ENCODE assay signal across 1 cellular context in the genomic region with DNA sequence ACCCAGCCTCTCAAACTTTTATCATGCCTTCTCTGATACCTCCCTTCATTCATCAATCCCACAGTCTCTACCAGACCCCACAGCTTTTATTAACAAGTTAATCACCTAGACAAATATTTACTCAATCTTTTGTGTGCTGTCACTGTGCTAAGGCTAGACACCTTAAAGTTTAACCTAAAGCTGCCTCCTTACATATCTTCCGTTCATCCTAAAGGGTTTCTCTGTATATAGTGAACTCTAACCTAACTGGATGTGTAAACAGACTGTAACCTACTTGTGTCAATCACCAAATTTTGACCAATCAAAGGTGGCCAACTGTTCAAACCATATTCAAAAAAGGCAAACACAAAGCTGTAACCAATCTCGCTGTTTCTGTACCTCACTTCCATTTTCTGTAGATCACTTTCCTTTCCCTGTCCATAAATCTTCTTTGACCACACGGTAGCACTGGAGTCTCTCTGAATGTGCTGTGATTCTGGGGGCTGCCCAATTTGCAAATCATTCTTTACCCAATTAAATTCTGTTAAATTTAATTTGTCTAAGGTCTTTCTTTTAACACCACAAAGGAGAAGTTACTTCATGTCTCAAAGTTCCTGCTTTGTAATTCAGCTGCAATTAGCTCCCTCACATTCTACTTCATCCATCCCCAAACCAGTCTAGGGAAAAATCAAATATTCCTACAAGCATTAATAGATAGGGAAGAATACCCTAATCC.
TF ChIP-seq lines count a peak whose summit lies in the region.

No MANE protein-coding gene starts in this region.

TF ChIP-seq in HepG2, 621 proteins besides CTCF, POLR2A, EP300 and RAD21 (continued from another document):
- TF ChIP-seq MNT (IDR thresholded peaks at IDR 0.05): no peak
- TF ChIP-seq ARID5B (CRISPR knock-in tag; IDR thresholded peaks at IDR 0.05): peak; percentile 52
- no peak for TF ChIP-seq ZIK1 (CRISPR knock-in tag; IDR thresholded peaks at IDR 0.05; ENCODE audit: borderline replicate concordance, low read depth)
- TF ChIP-seq, protein P1, sequence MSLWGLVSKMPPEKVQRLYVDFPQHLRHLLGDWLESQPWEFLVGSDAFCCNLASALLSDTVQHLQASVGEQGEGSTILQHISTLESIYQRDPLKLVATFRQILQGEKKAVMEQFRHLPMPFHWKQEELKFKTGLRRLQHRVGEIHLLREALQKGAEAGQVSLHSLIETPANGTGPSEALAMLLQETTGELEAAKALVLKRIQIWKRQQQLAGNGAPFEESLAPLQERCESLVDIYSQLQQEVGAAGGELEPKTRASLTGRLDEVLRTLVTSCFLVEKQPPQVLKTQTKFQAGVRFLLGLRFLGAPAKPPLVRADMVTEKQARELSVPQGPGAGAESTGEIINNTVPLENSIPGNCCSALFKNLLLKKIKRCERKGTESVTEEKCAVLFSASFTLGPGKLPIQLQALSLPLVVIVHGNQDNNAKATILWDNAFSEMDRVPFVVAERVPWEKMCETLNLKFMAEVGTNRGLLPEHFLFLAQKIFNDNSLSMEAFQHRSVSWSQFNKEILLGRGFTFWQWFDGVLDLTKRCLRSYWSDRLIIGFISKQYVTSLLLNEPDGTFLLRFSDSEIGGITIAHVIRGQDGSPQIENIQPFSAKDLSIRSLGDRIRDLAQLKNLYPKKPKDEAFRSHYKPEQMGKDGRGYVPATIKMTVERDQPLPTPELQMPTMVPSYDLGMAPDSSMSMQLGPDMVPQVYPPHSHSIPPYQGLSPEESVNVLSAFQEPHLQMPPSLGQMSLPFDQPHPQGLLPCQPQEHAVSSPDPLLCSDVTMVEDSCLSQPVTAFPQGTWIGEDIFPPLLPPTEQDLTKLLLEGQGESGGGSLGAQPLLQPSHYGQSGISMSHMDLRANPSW (CRISPR knock-in tag; IDR thresholded peaks at IDR 0.05; ENCODE audit: borderline replicate concordance): 0 out of 2 replicates have a peak, but pooled peaks have one; percentile 14
- peak; percentile 56 for TF ChIP-seq POGZ (CRISPR knock-in tag; IDR thresholded peaks at IDR 0.05)
- peak; percentile 42; the same call in 1 of the 2 replicates for TF ChIP-seq ZGPAT (CRISPR knock-in tag; IDR thresholded peaks at IDR 0.05)
- no peak for TF ChIP-seq NCOA1 (CRISPR knock-in tag; IDR thresholded peaks at IDR 0.05)
- TF ChIP-seq ZNF580 (CRISPR knock-in tag; IDR thresholded peaks at IDR 0.05; ENCODE audit: borderline replicate concordance, low read depth): no peak
- TF ChIP-seq U2AF1 (optimal IDR thresholded peaks at IDR 0.05; ENCODE audit: low read depth, low read length): no peak
- peak; percentile 84; the same call in 1 of the 2 replicates for TF ChIP-seq HOMEZ (CRISPR knock-in tag; IDR thresholded peaks at IDR 0.05; ENCODE audit: low read depth)
- peak; percentile 11; the same call in 1 of the 2 replicates for TF ChIP-seq CREM (IDR thresholded peaks at IDR 0.05)
- TF ChIP-seq CREM (CRISPR knock-in tag; IDR thresholded peaks at IDR 0.05): no peak
- 0 out of 2 replicates have a peak, but pooled peaks have one; percentile 31 for TF ChIP-seq ZSCAN20 (CRISPR knock-in tag; IDR thresholded peaks at IDR 0.05; ENCODE audit: borderline replicate concordance)
- TF ChIP-seq ZNF503 (CRISPR knock-in tag; IDR thresholded peaks at IDR 0.05): peak; percentile 35; the same call in 1 of the 2 replicates
- peak; percentile 80 for TF ChIP-seq NFYC (CRISPR knock-in tag; IDR thresholded peaks at IDR 0.05)
- TF ChIP-seq SOX5 (CRISPR knock-in tag; IDR thresholded peaks at IDR 0.05; ENCODE audit: borderline replicate concordance): 0 out of 2 replicates have a peak, but pooled peaks have one; percentile 29
- TF ChIP-seq ARID2 (CRISPR knock-in tag; IDR thresholded peaks at IDR 0.05; ENCODE audit: borderline replicate concordance): peak; percentile 72; the same call in 1 of the 2 replicates
- TF ChIP-seq SOX13 (IDR thresholded peaks at IDR 0.05): no peak
- peak in 1 of 2 experiments; percentile 79; a peak in 2 of 4 replicates for TF ChIP-seq SOX13 (CRISPR knock-in tag; conservative IDR thresholded peaks at IDR 0.05 in 1 of 2, IDR thresholded peaks at IDR 0.05 in 1 of 2)
- peak; percentile 88 for TF ChIP-seq PBX2 (CRISPR knock-in tag; IDR thresholded peaks at IDR 0.05)
- TF ChIP-seq ZNF567 (CRISPR knock-in tag; IDR thresholded peaks at IDR 0.05; ENCODE audit: borderline replicate concordance): 0 out of 2 replicates have a peak, but pooled peaks have one; percentile 9
